Comparison of ENCODE assay signal across 19 cellular contexts in the genomic region with DNA sequence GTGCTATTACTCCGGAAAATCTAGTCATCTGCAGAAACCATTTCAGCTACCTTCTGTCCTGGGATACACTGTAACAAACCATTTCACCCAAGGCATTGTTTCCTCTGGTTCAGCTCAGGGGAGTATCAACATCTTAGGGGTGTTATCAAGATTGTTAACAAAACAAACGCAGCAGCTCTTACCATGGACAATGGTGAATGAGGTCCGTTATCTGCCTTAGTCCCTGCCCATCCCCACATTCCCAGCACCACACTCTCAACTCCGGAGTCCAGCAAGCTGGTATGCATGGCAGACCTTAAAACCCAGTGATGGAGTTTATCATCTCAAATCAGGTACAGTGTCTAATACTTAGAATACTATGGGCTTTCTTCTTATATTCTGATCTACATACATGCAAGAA.
DNase-seq lines count a peak whose midpoint lies in the region; TF ChIP-seq lines count a peak whose summit lies in the region.
"Had no signal": no experiment of that assay in that cellular context is flagged by ENCODE, and none has a peak within 500 bp of the region (broad histone marks: within the 10 kb centered on the region; RNA-seq: fewer than 3 reads in every experiment).

No MANE protein-coding gene starts in this region.

- no peak overlapping the region for H4K5ac ChIP-seq in mesendoderm (ENCODE audit: low read length)

- DNase-seq in endodermal cell (peak; percentile 67), mesendoderm (peak; percentile 80), testis (peak; percentile 75), CD1c-positive myeloid dendritic cell (ENCODE audit: extremely low spot score) (no peak), HFFc6 (no peak), NCI-H1436 treated with DMSO at 0.1 percent for 48 hours (lab: John Stamatoyannopoulos, UW) (no peak)
- DNase-seq: CD4-positive, alpha-beta T cell; CD8-positive, alpha-beta memory T cell; DMS 273 treated with DMSO at 0.1 percent for 48 hours; DMS79; EL; GDM1; GOT3 had no signal

- H3K36me3 Mint-ChIP-seq in IgD-negative memory B cell (peaks cover 5% of the 10 kb centered on the region), endodermal cell (ENCODE audit: low read depth) (peaks cover 16% of the 10 kb centered on the region), HFFc6 (ENCODE audit: low read depth) (peaks cover 9% of the 10 kb centered on the region)

- no peak overlapping the region for H4K8ac ChIP-seq in mesendoderm (ENCODE audit: low read depth, low read length)

- TF ChIP-seq POLR2A in testis (IDR thresholded peaks at IDR 0.05), result no peak

- TF ChIP-seq CTCF in endodermal cell (conservative IDR thresholded peaks at IDR 0.05), result no peak
- TF ChIP-seq CTCF in testis (IDR thresholded peaks at IDR 0.05), result no peak
- no peak for TF ChIP-seq CTCF in HFFc6 (IDR thresholded peaks at IDR 0.05)

- H3K27me3 ChIP-seq in endodermal cell (ENCODE audit: control insufficient read depth, insufficient read depth, low read length, poor library complexity, severe bottlenecking) (no peaks in the 10 kb centered on the region), mesendoderm (ENCODE audit: insufficient read depth, low read length, poor library complexity) (no peaks in the 10 kb centered on the region), testis (no peaks in the 10 kb centered on the region)
- H3K27me3 ChIP-seq: BLaER1 had no signal

- no peak overlapping the region for H3K18ac ChIP-seq in mesendoderm (ENCODE audit: low read length)

- H3K79me1 ChIP-seq in mesendoderm (ENCODE audit: low read length), result no peaks in the 10 kb centered on the region

- H3K4me3 Mint-ChIP-seq in IgD-negative memory B cell (no peak overlapping the region), endodermal cell (no peak overlapping the region), HFFc6 (no peak overlapping the region)
- H3K4me3 Mint-ChIP-seq: B cell; CD4-positive, alpha-beta T cell had no signal

- no peak overlapping the region for H2AK5ac ChIP-seq in mesendoderm (ENCODE audit: low read length)

- H3K4ac ChIP-seq in mesendoderm (ENCODE audit: low read depth, low read length), result no peak overlapping the region

- peaks cover 29% of the 10 kb centered on the region for H3K4me1 ChIP-seq in endodermal cell (ENCODE audit: control insufficient read depth, insufficient read depth, low read length)
- H3K4me1 ChIP-seq in mesendoderm (ENCODE audit: control insufficient read depth, low read depth, low read length), result no peaks in the 10 kb centered on the region
- peaks cover 30% of the 10 kb centered on the region for H3K4me1 ChIP-seq in testis
- H3K4me1 ChIP-seq: BLaER1, HAP-1 had no signal

- no peak overlapping the region for H2BK5ac ChIP-seq in mesendoderm (ENCODE audit: low read length)

- H3K56ac ChIP-seq in mesendoderm (ENCODE audit: low read length), result no peak overlapping the region

- WGBS in endodermal cell (ENCODE audit: insufficient coverage in 1 of 2, insufficient read length in 1 of 2), 2 experiments, result 40% methylated on average over 4 of the region's 4 CpGs; no CpG with 5 or more reads in 1 of the 2 experiments
- WGBS in mesendoderm (ENCODE audit: extremely low coverage, insufficient coverage, low lambda C conversion rate), result no CpG with 5 or more reads among the region's 4 CpGs
- WGBS in testis, 2 donors, result 73% methylated on average over 4 of the region's 4 CpGs

- H3K4me1 Mint-ChIP-seq in IgD-negative memory B cell, result peaks cover 12 to 18% (median 15%) of the 10 kb centered on the region in 3 donors
- H3K4me1 Mint-ChIP-seq in endodermal cell, result peaks cover 43% of the 10 kb centered on the region
- H3K4me1 Mint-ChIP-seq in HFFc6 (ENCODE audit: low read depth), result peaks cover 11% of the 10 kb centered on the region; the same call in 1 of the 2 replicates

- no peak overlapping the region for H2BK15ac ChIP-seq in mesendoderm (replicated peaks; ENCODE audit: low read depth)

- H3K9me3 ChIP-seq in endodermal cell (ENCODE audit: control insufficient read depth, low read length), result peaks cover 25% of the 10 kb centered on the region
- H3K9me3 ChIP-seq in testis, result no peaks in the 10 kb centered on the region

- no peak overlapping the region for H2BK120ac ChIP-seq in mesendoderm (ENCODE audit: low read depth, low read length)

- H3K27me3 Mint-ChIP-seq in IgD-negative memory B cell, result no peaks in the 10 kb centered on the region
- H3K27me3 Mint-ChIP-seq in endodermal cell (ENCODE audit: insufficient read depth), result no peaks in the 10 kb centered on the region
- H3K27me3 Mint-ChIP-seq in HFFc6 (ENCODE audit: insufficient read depth), result peaks cover 3% of the 10 kb centered on the region; the same call in 1 of the 2 replicates
- H3K27me3 Mint-ChIP-seq: B cell; CD4-positive, alpha-beta T cell had no signal

- no peak overlapping the region for H3K27ac ChIP-seq in endodermal cell (ENCODE audit: low read depth, low read length)
- H3K27ac ChIP-seq in mesendoderm (ENCODE audit: low read depth, low read length), result no peak overlapping the region
- H3K27ac ChIP-seq in testis, result peak overlapping the region in 1 of 2 donors; percentile 70
- H3K27ac ChIP-seq: 22Rv1, BLaER1, C4-2B had no signal

- H3K79me2 ChIP-seq in mesendoderm (ENCODE audit: control insufficient read depth, insufficient read depth, low read length), result no peaks in the 10 kb centered on the region

- H3K23ac ChIP-seq in mesendoderm (ENCODE audit: low read length), result no peak overlapping the region

- intact Hi-C loops in testis (cut with DNase I; ENCODE audit: low total_unique reads), result no loop called here

- no peak overlapping the region for H3K4me2 ChIP-seq in mesendoderm (ENCODE audit: low read length)
- H3K4me2 ChIP-seq: BLaER1 had no signal

- H3K9ac ChIP-seq in endodermal cell (ENCODE audit: extremely low read depth, low read length, poor library complexity, severe bottlenecking) (peak overlapping the region; percentile 14), mesendoderm (ENCODE audit: low read length) (no peak overlapping the region)
- H3K9ac ChIP-seq: BLaER1 had no signal

- H3K4me3 ChIP-seq in endodermal cell (ENCODE audit: low read length) (peak overlapping the region; percentile 57), mesendoderm (ENCODE audit: low read length) (no peak overlapping the region), testis (no peak overlapping the region)
- H3K4me3 ChIP-seq: BLaER1, HAP-1 had no signal

- H3K9me3 Mint-ChIP-seq in IgD-negative memory B cell (peaks cover 0 to 1% (median under 1%) of the 10 kb centered on the region in 3 donors), endodermal cell (peaks cover 28% of the 10 kb centered on the region), HFFc6 (no peaks in the 10 kb centered on the region)
- H3K9me3 Mint-ChIP-seq: CD4-positive, alpha-beta T cell; CD8-positive, alpha-beta memory T cell had no signal

- H3K36me3 ChIP-seq in endodermal cell (ENCODE audit: control insufficient read depth, insufficient read depth, low read length), result peaks cover 3% of the 10 kb centered on the region
- no peaks in the 10 kb centered on the region for H3K36me3 ChIP-seq in mesendoderm (ENCODE audit: control insufficient read depth, insufficient read depth, low read length)
- no peaks in the 10 kb centered on the region for H3K36me3 ChIP-seq in testis (ENCODE audit: low read depth, missing control alignments)
- H3K36me3 ChIP-seq: HAP-1 had no signal

- H3K27ac Mint-ChIP-seq in IgD-negative memory B cell (peak overlapping the region in 2 of 3 donors; percentile 17 to 31), endodermal cell (peak overlapping the region; percentile 83), HFFc6 (no peak overlapping the region)
- H3K27ac Mint-ChIP-seq: CD4-positive, alpha-beta T cell had no signal

Comparison
In these comparisons a context has a peak if more than half of its experiments do, and no peak if none do; other contexts are left out.
1. DNase-seq: peak in endodermal cell (single experiment), mesendoderm (single experiment) and testis (single experiment); none in CD1c-positive myeloid dendritic cell (single experiment), HFFc6 (single experiment) and NCI-H1436 treated with DMSO at 0.1 percent for 48 hours (single experiment).